12 cellular contexts compared by ENCODE assay signal in the genomic region with DNA sequence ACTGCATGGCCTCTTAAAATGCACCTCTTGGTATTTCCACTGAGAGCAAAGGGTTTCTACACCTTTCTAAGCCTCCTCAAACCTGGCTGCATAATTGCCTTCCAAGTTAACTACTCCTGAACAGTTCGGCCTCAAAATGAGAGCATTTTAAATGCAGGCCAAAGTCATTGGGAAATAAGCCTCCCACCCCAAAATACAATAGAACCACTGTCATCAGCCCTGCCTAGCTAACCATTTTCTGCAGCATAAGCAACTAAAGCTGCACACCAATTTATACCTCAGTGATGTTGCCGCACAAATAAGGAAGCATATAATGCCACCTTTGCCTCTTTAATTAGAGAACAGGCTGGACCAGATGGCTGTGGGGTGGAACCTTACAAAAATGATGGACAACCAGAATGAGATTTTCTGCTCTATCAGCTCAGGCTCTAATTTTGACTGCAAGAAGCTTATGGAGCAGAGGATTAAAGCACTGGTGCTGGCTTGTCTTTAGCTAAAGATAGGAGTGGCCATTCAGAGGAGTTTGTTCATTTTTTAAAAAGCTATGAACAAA. TPM values are rescaled to one million over a fixed set of nuclear protein-coding genes. Genes with fewer than 3 reads are reported as not detected.
A peak's percentile ranks its signal among the peaks of the same experiment; 100 is the strongest.
DNase-seq lines count a peak whose midpoint lies in the region; ATAC-seq and TF ChIP-seq lines count a peak whose summit lies in the region.
"Had no signal": no experiment of that assay in that cellular context is flagged by ENCODE, and none has a peak within 500 bp of the region (broad histone marks: within the 10 kb centered on the region; RNA-seq: fewer than 3 reads in every experiment).

No MANE protein-coding gene starts in this region.

- peaks cover 39 to 46% of the 10 kb centered on the region in 2 donors for H3K4me1 ChIP-seq in thyroid gland

- TF ChIP-seq CTCF in thyroid gland (IDR thresholded peaks at IDR 0.05) = no peak

- 85 to 87% methylated on average over 2 of the region's 2 CpGs for WGBS in thyroid gland, 2 donors

- H3K4me1 Mint-ChIP-seq in activated T-cell treated with anti-CD3 and anti-CD28 coated beads, Interleukin-2, amount 50 U/mL, for 72 hours (ENCODE audit: low read depth) = peaks cover 35% of the 10 kb centered on the region
- peaks cover 18% of the 10 kb centered on the region for H3K4me1 Mint-ChIP-seq in activated T-cell treated with anti-CD3 and anti-CD28 coated beads, Interleukin-2, amount 50 U/mL, for 4 hours (ENCODE audit: low read depth)
- peaks cover 17% of the 10 kb centered on the region for H3K4me1 Mint-ChIP-seq in activated T-helper 1 cell treated with anti-CD3 and anti-CD28 coated beads, Interleukin-12 subunit alpha, Interleukin-12 subunit beta, Interleukin-2, Interleukin-4 antibody, amounts not matched to agents 30 ng/mL and 10 ng/mL and 1 ng/mL, durations not matched to agents 14 hours and 24 hours and 36 hours (ENCODE audit: low read depth)

- no peak for DNase-seq in activated T-cell treated with anti-CD3 and anti-CD28 coated beads, Interleukin-2, amount 50 U/mL, for 72 hours
- no peak for DNase-seq in activated T-cell treated with anti-CD3 and anti-CD28 coated beads, Interleukin-2, amount 50 U/mL, for 4 hours
- DNase-seq in activated T-helper 1 cell treated with anti-CD3 and anti-CD28 coated beads, Interleukin-12 subunit alpha, Interleukin-12 subunit beta, Interleukin-2, Interleukin-4 antibody, amounts not matched to agents 30 ng/mL and 10 ng/mL and 1 ng/mL, durations not matched to agents 14 hours and 24 hours and 36 hours (ENCODE audit: low spot score) = no peak
- DNase-seq in medulla oblongata (ENCODE audit: extremely low spot score) (peak; percentile 55), thyroid gland (no peak), NCI-H2196 (lab: John Stamatoyannopoulos, UW; ENCODE audit: unreplicated experiment) (no peak), NCI-H2029 treated with DMSO at 0.1 percent for 48 hours (lab: John Stamatoyannopoulos, UW) (no peak)
- no peak for DNase-seq in stimulated activated CD4-positive, alpha-beta T cell treated with anti-CD3 and anti-CD28 coated beads, Interleukin-4, amount 100 ng/mL, for 24 hours
- DNase-seq: ACHN; activated CD8-positive, alpha-beta memory T cell treated with anti-CD3 and anti-CD28 coated beads, Interleukin-2, amount 10 ng/mL, durations not matched to agents 7 days and 5 days; NCI-H1048; NCI-H748 treated with DMSO at 0.1 percent for 48 hours had no signal

- H3K27me3 ChIP-seq in thyroid gland = no peaks in the 10 kb centered on the region

- H3K4me3 Mint-ChIP-seq in activated T-cell treated with anti-CD3 and anti-CD28 coated beads, Interleukin-2, amount 50 U/mL, for 72 hours = peak overlapping the region; percentile 90 to 98
- H3K4me3 Mint-ChIP-seq in activated T-cell treated with anti-CD3 and anti-CD28 coated beads, Interleukin-2, amount 50 U/mL, for 4 hours = no peak overlapping the region
- peak overlapping the region; percentile 97 for H3K4me3 Mint-ChIP-seq in activated T-helper 1 cell treated with anti-CD3 and anti-CD28 coated beads, Interleukin-12 subunit alpha, Interleukin-12 subunit beta, Interleukin-2, Interleukin-4 antibody, amounts not matched to agents 30 ng/mL and 10 ng/mL and 1 ng/mL, durations not matched to agents 14 hours and 24 hours and 36 hours

- intact Hi-C loops in activated T-helper 1 cell treated with anti-CD3 and anti-CD28 coated beads, Interleukin-12 subunit alpha, Interleukin-12 subunit beta, Interleukin-2, Interleukin-4 antibody, amounts not matched to agents 30 ng/mL and 10 ng/mL and 1 ng/mL, durations not matched to agents 14 hours and 24 hours and 36 hours (cut with micrococcal nuclease) = loop anchor here (10.0 kb wide), 2 partner anchors 502 to 632 kb away; a partner anchor contains a TSS
- intact Hi-C loops in thyroid gland (cut with DNase I) = no loop called here

- peaks cover 6 to 15% of the 10 kb centered on the region in 2 donors for H3K36me3 Mint-ChIP-seq in activated T-cell treated with anti-CD3 and anti-CD28 coated beads, Interleukin-2, amount 50 U/mL, for 72 hours (ENCODE audit: insufficient read depth in 2 of 2)
- peaks cover 11% of the 10 kb centered on the region for H3K36me3 Mint-ChIP-seq in activated T-cell treated with anti-CD3 and anti-CD28 coated beads, Interleukin-2, amount 50 U/mL, for 4 hours (ENCODE audit: insufficient read depth)
- H3K36me3 Mint-ChIP-seq in activated T-helper 1 cell treated with anti-CD3 and anti-CD28 coated beads, Interleukin-12 subunit alpha, Interleukin-12 subunit beta, Interleukin-2, Interleukin-4 antibody, amounts not matched to agents 30 ng/mL and 10 ng/mL and 1 ng/mL, durations not matched to agents 14 hours and 24 hours and 36 hours (ENCODE audit: low read depth) = peaks cover 18% of the 10 kb centered on the region

- no peaks in the 10 kb centered on the region for H3K9me3 Mint-ChIP-seq in activated T-cell treated with anti-CD3 and anti-CD28 coated beads, Interleukin-2, amount 50 U/mL, for 72 hours
- no peaks in the 10 kb centered on the region for H3K9me3 Mint-ChIP-seq in activated T-cell treated with anti-CD3 and anti-CD28 coated beads, Interleukin-2, amount 50 U/mL, for 4 hours
- no peaks in the 10 kb centered on the region for H3K9me3 Mint-ChIP-seq in activated T-helper 1 cell treated with anti-CD3 and anti-CD28 coated beads, Interleukin-12 subunit alpha, Interleukin-12 subunit beta, Interleukin-2, Interleukin-4 antibody, amounts not matched to agents 30 ng/mL and 10 ng/mL and 1 ng/mL, durations not matched to agents 14 hours and 24 hours and 36 hours

- no peaks in the 10 kb centered on the region for H3K9me3 ChIP-seq in thyroid gland

- H3K27me3 Mint-ChIP-seq in activated T-cell treated with anti-CD3 and anti-CD28 coated beads, Interleukin-2, amount 50 U/mL, for 72 hours (ENCODE audit: low read depth) = no peaks in the 10 kb centered on the region
- no peaks in the 10 kb centered on the region for H3K27me3 Mint-ChIP-seq in activated T-cell treated with anti-CD3 and anti-CD28 coated beads, Interleukin-2, amount 50 U/mL, for 4 hours (ENCODE audit: low read depth)
- H3K27me3 Mint-ChIP-seq in activated T-helper 1 cell treated with anti-CD3 and anti-CD28 coated beads, Interleukin-12 subunit alpha, Interleukin-12 subunit beta, Interleukin-2, Interleukin-4 antibody, amounts not matched to agents 30 ng/mL and 10 ng/mL and 1 ng/mL, durations not matched to agents 14 hours and 24 hours and 36 hours (ENCODE audit: insufficient read depth) = no peaks in the 10 kb centered on the region
- H3K27me3 Mint-ChIP-seq: activated CD8-positive, alpha-beta memory T cell treated with anti-CD3 and anti-CD28 coated beads, Interleukin-2, amount 10 ng/mL, durations not matched to agents 7 days and 5 days had no signal

- H3K4me3 ChIP-seq in thyroid gland (replicated peaks in 1 of 3) = no peak overlapping the region

- no peak for TF ChIP-seq POLR2A in thyroid gland (IDR thresholded peaks at IDR 0.05)

- peak overlapping the region; percentile 34 for H3K27ac Mint-ChIP-seq in activated T-cell treated with anti-CD3 and anti-CD28 coated beads, Interleukin-2, amount 50 U/mL, for 72 hours
- H3K27ac Mint-ChIP-seq in activated T-helper 1 cell treated with anti-CD3 and anti-CD28 coated beads, Interleukin-12 subunit alpha, Interleukin-12 subunit beta, Interleukin-2, Interleukin-4 antibody, amounts not matched to agents 30 ng/mL and 10 ng/mL and 1 ng/mL, durations not matched to agents 14 hours and 24 hours and 36 hours = peak overlapping the region; percentile 6

- H3K27ac ChIP-seq in thyroid gland = peak overlapping the region in 2 of 3 donors; percentile 2 to 4

- peaks cover 7 to 8% of the 10 kb centered on the region in 2 donors for H3K36me3 ChIP-seq in thyroid gland

- ATAC-seq in activated T-cell treated with anti-CD3 and anti-CD28 coated beads, Interleukin-2, amount 50 U/mL, for 72 hours (replicated peaks in 1 of 2) = no peak
- no peak for ATAC-seq in activated T-cell treated with anti-CD3 and anti-CD28 coated beads, Interleukin-2, amount 50 U/mL, for 4 hours
- ATAC-seq: activated CD8-positive, alpha-beta memory T cell treated with anti-CD3 and anti-CD28 coated beads, Interleukin-2, amount 10 ng/mL, durations not matched to agents 7 days and 5 days had no signal

RNA-seq across cellular contexts. Expression of a gene that starts 4.3 kb away (rescaled TPM):
- total RNA-seq in activated T-cell treated with anti-CD3 and anti-CD28 coated beads, Interleukin-2, amount 50 U/mL, for 72 hours = 10 to 100 TPM; 32.5 TPM
- 10 to 100 TPM; 56.4 to 69.6 (median 61.0) TPM for total RNA-seq in activated T-cell treated with anti-CD3 and anti-CD28 coated beads, Interleukin-2, amount 50 U/mL, for 4 hours
- 46.0 and 46.4 TPM in 2 replicates for total RNA-seq in activated T-helper 1 cell treated with anti-CD3 and anti-CD28 coated beads, Interleukin-12 subunit alpha, Interleukin-12 subunit beta, Interleukin-2, Interleukin-4 antibody, amounts not matched to agents 30 ng/mL and 10 ng/mL and 1 ng/mL, durations not matched to agents 14 hours and 24 hours and 36 hours
- total RNA-seq in thyroid gland = 100 to 1,000 TPM in 3 of 4 donors, 10 to 100 TPM in 1; 66.5 to 130 (median 115) TPM

RNA-seq across cellular contexts. Expression of a gene that starts 26.2 kb away (rescaled TPM):
- 10 to 100 TPM; 69.2 to 77.4 TPM for total RNA-seq in activated T-cell treated with anti-CD3 and anti-CD28 coated beads, Interleukin-2, amount 50 U/mL, for 72 hours
- total RNA-seq in activated T-cell treated with anti-CD3 and anti-CD28 coated beads, Interleukin-2, amount 50 U/mL, for 4 hours = 100 to 1,000 TPM; 138 to 164 (median 144) TPM
- 83.7 and 96.8 TPM in 2 replicates for total RNA-seq in activated T-helper 1 cell treated with anti-CD3 and anti-CD28 coated beads, Interleukin-12 subunit alpha, Interleukin-12 subunit beta, Interleukin-2, Interleukin-4 antibody, amounts not matched to agents 30 ng/mL and 10 ng/mL and 1 ng/mL, durations not matched to agents 14 hours and 24 hours and 36 hours
- total RNA-seq in thyroid gland = 10 to 100 TPM; 22.4 to 58.3 (median 39.4) TPM

RNA-seq across cellular contexts. Expression of a gene that starts 26.6 kb away (rescaled TPM):
- total RNA-seq in activated T-cell treated with anti-CD3 and anti-CD28 coated beads, Interleukin-2, amount 50 U/mL, for 72 hours = 10 to 100 TPM; 73.3 to 74.9 TPM
- total RNA-seq in activated T-cell treated with anti-CD3 and anti-CD28 coated beads, Interleukin-2, amount 50 U/mL, for 4 hours = 100 to 1,000 TPM; 128 to 133 (median 130) TPM
- total RNA-seq in activated T-helper 1 cell treated with anti-CD3 and anti-CD28 coated beads, Interleukin-12 subunit alpha, Interleukin-12 subunit beta, Interleukin-2, Interleukin-4 antibody, amounts not matched to agents 30 ng/mL and 10 ng/mL and 1 ng/mL, durations not matched to agents 14 hours and 24 hours and 36 hours = 99.1 and 101 TPM in 2 replicates
- 100 to 1,000 TPM in 3 of 4 donors, 10 to 100 TPM in 1; 81.3 to 205 (median 135) TPM for total RNA-seq in thyroid gland
